In the genomic region with DNA sequence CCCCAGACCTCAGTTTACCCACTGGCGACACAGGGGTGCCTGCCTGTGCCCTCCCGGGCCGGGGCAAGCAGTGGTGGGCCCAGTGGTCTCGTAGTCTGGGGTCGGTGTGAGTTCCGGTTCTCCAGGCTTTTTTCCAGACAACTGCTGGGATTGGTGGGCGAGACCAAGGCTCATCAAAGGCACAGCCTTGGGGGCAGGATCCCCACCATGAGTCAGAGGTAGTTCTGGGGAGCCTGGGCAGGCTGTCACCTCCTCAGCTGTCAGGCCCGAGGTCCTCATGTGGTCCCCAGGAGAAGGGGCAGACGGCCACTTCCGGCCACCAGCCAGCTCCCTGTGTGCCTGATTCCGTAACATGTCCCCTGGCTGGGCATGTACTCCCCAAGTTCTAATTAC, we compare ENCODE assay signal across 19 cellular contexts. TPM values are rescaled to one million over a fixed set of nuclear protein-coding genes. Genes with fewer than 3 reads are reported as not detected.
DNase-seq lines count a peak whose midpoint lies in the region; ATAC-seq and TF ChIP-seq lines count a peak whose summit lies in the region.
"Had no signal": no experiment of that assay in that cellular context is flagged by ENCODE, and none has a peak within 500 bp of the region (broad histone marks: within the 10 kb centered on the region; RNA-seq: fewer than 3 reads in every experiment).

No MANE protein-coding gene starts in this region.

- H3K79me2 ChIP-seq in osteoblast (ENCODE audit: insufficient read depth, low read length) (no peaks in the 10 kb centered on the region), mesendoderm (ENCODE audit: control insufficient read depth, insufficient read depth, low read length) (no peaks in the 10 kb centered on the region)

- WGBS in body of pancreas, 2 donors, result 81% methylated on average over 11 of the region's 11 CpGs; no CpG with 5 or more reads in 1 of the 2 donors
- no CpG with 5 or more reads among the region's 11 CpGs for WGBS in mesendoderm (ENCODE audit: extremely low coverage, insufficient coverage, low lambda C conversion rate)

- no peaks in the 10 kb centered on the region for H3K36me3 ChIP-seq in BLaER1
- no peaks in the 10 kb centered on the region for H3K36me3 ChIP-seq in body of pancreas (replicated peaks in 1 of 2; ENCODE audit: insufficient read depth in 1 of 2, low read depth in 2 of 2)
- H3K36me3 ChIP-seq in osteoblast (ENCODE audit: insufficient read depth, low read length), result no peaks in the 10 kb centered on the region
- H3K36me3 ChIP-seq in mesendoderm (ENCODE audit: control insufficient read depth, insufficient read depth, low read length), result no peaks in the 10 kb centered on the region
- H3K36me3 ChIP-seq: adrenal gland, HAP-1 had no signal

- no peak overlapping the region for H3K4me3 ChIP-seq in BLaER1
- H3K4me3 ChIP-seq in body of pancreas, result no peak overlapping the region
- no peak overlapping the region for H3K4me3 ChIP-seq in osteoblast (ENCODE audit: insufficient read depth, low read length)
- no peak overlapping the region for H3K4me3 ChIP-seq in mesendoderm (ENCODE audit: low read length)
- H3K4me3 ChIP-seq: adrenal gland, GM12878, HAP-1, mucosa of descending colon had no signal

- no peak overlapping the region for H2BK120ac ChIP-seq in mesendoderm (ENCODE audit: low read depth, low read length)

- no peak overlapping the region for H4K5ac ChIP-seq in mesendoderm (ENCODE audit: low read length)

- H3K9me3 ChIP-seq in BLaER1 (no peaks in the 10 kb centered on the region), body of pancreas (no peaks in the 10 kb centered on the region), osteoblast (ENCODE audit: low read depth, low read length) (no peaks in the 10 kb centered on the region)
- H3K9me3 ChIP-seq: adrenal gland, HAP-1, mucosa of descending colon had no signal

- intact Hi-C loops in body of pancreas (cut with DNase I), result no loop called here

- H3K79me1 ChIP-seq in mesendoderm (ENCODE audit: low read length), result no peaks in the 10 kb centered on the region

- H2AFZ ChIP-seq in osteoblast (ENCODE audit: low read length), result no peak overlapping the region

- H2AK5ac ChIP-seq in mesendoderm (ENCODE audit: low read length), result no peak overlapping the region

- no peak for TF ChIP-seq POLR2A in body of pancreas (IDR thresholded peaks at IDR 0.05)

- H3K4me2 ChIP-seq in BLaER1, result peak overlapping the region; percentile 43; the same call in 1 of the 2 replicates
- no peak overlapping the region for H3K4me2 ChIP-seq in osteoblast (ENCODE audit: insufficient read depth, low read length)
- H3K4me2 ChIP-seq in mesendoderm (ENCODE audit: low read length), result no peak overlapping the region

- no peak for ATAC-seq in body of pancreas
- ATAC-seq: stimulated activated naive B cell treated with anti-CD40 and anti-IgM and Interleukin-4, amounts not matched to agents 10 μg/mL and 1 μg/mL and 100 μg/mL, for 72 hours had no signal

- no peak overlapping the region for H3K18ac ChIP-seq in mesendoderm (ENCODE audit: low read length)

- H2BK5ac ChIP-seq in mesendoderm (ENCODE audit: low read length), result no peak overlapping the region

- DNase-seq in ELR (ENCODE audit: low read depth) (peak; percentile 14), body of pancreas (peak in 2 of 4 donors; percentile 3 to 10), osteoblast (ENCODE audit: insufficient read length, low spot score, missing footprints) (peak; percentile 90), GOT3 (lab: John Stamatoyannopoulos, UW) (no peak), UCSD-AML1 (lab: John Stamatoyannopoulos, UW; ENCODE audit: unreplicated experiment) (no peak), mesendoderm (no peak)
- DNase-seq: activated B cell treated with CpG ODN at 0.5 μM for 24 hours; activated gamma-delta T cell; NCI-H1436; NCI-H2171 treated with DMSO at 0.1 percent for 48 hours; stimulated activated naive B cell treated with anti-CD40 and anti-IgM and Interleukin-4, amounts not matched to agents 10 μg/mL and 1 μg/mL and 100 μg/mL, for 72 hours had no signal

- H3K9ac ChIP-seq in BLaER1 (no peak overlapping the region), mesendoderm (ENCODE audit: low read length) (no peak overlapping the region)

- no peak overlapping the region for H3K4ac ChIP-seq in mesendoderm (ENCODE audit: low read depth, low read length)

- no peaks in the 10 kb centered on the region for H4K20me1 ChIP-seq in BLaER1
- H4K20me1 ChIP-seq in osteoblast (ENCODE audit: insufficient read depth, low read length), result no peaks in the 10 kb centered on the region

- peaks cover 17% of the 10 kb centered on the region for H3K4me1 ChIP-seq in BLaER1
- H3K4me1 ChIP-seq in body of pancreas, result peaks cover 15% of the 10 kb centered on the region
- peaks cover 3% of the 10 kb centered on the region for H3K4me1 ChIP-seq in osteoblast (ENCODE audit: insufficient read depth, low read length)
- H3K4me1 ChIP-seq in mesendoderm (ENCODE audit: control insufficient read depth, low read depth, low read length), result no peaks in the 10 kb centered on the region
- H3K4me1 ChIP-seq: HAP-1 had no signal

- no peak overlapping the region for H2BK15ac ChIP-seq in mesendoderm (replicated peaks; ENCODE audit: low read depth)

- no peak overlapping the region for H3K23ac ChIP-seq in mesendoderm (ENCODE audit: low read length)

- H3K27me3 ChIP-seq in BLaER1 (no peaks in the 10 kb centered on the region), body of pancreas (no peaks in the 10 kb centered on the region), osteoblast (ENCODE audit: insufficient read depth, low read length) (no peaks in the 10 kb centered on the region), mesendoderm (ENCODE audit: insufficient read depth, low read length, poor library complexity) (no peaks in the 10 kb centered on the region)
- H3K27me3 ChIP-seq: adrenal gland, foreskin keratinocyte had no signal

- H4K8ac ChIP-seq in mesendoderm (ENCODE audit: low read depth, low read length), result no peak overlapping the region

- H3K27ac ChIP-seq in BLaER1, result no peak overlapping the region
- H3K27ac ChIP-seq in body of pancreas, result peak overlapping the region in 3 of 4 donors; percentile 47 to 77 (median 67)
- H3K27ac ChIP-seq in osteoblast (ENCODE audit: low read depth, low read length), result no peak overlapping the region
- no peak overlapping the region for H3K27ac ChIP-seq in mesendoderm (ENCODE audit: low read depth, low read length)
- H3K27ac ChIP-seq: adrenal gland, epithelial cell of prostate, foreskin keratinocyte had no signal

- TF ChIP-seq CTCF in body of pancreas (IDR thresholded peaks at IDR 0.05) (no peak), osteoblast (IDR thresholded peaks at IDR 0.05; ENCODE audit: extremely low read depth, low read depth, low read length) (no peak)

- no peak overlapping the region for H3K56ac ChIP-seq in mesendoderm (ENCODE audit: low read length)

RNA-seq across cellular contexts. Expression of gene MUC2, which starts 0.8 kb away (rescaled TPM):
- under 1 TPM in 1 of 2 donors, not detected in 1; under 0.01 TPM for total RNA-seq in body of pancreas
- not detected in 2 replicates for total RNA-seq in osteoblast
- polyA plus RNA-seq in mesendoderm (2013, experiment 1 of 2), result not detected
- under 0.01 TPM for polyA plus RNA-seq in mesendoderm (2013, experiment 2 of 2)
- total RNA-seq: activated B cell treated with CpG ODN at 0.5 μM for 24 hours, foreskin keratinocyte had no signal
- polyA plus RNA-seq: BJ, foreskin keratinocyte, GM12878 had no signal

RNA-seq across cellular contexts. Expression of gene MUC6, which starts 37.3 kb away (rescaled TPM):
- 100 to 1,000 TPM; 101 to 194 TPM for total RNA-seq in body of pancreas
- total RNA-seq in osteoblast, result not detected in 2 replicates
- polyA plus RNA-seq in mesendoderm (2013, experiment 1 of 2), result not detected
- polyA plus RNA-seq in mesendoderm (2013, experiment 2 of 2), result not detected
- total RNA-seq: activated B cell treated with CpG ODN at 0.5 μM for 24 hours, foreskin keratinocyte, mucosa of descending colon had no signal
- polyA plus RNA-seq: BJ, foreskin keratinocyte had no signal

Comparison
In these comparisons a context has a peak if more than half of its experiments do, and no peak if none do; other contexts are left out.
1. H3K27ac ChIP-seq: peak in body of pancreas (3 of 4); none in BLaER1 (single experiment), osteoblast (single experiment) and mesendoderm (single experiment).
2. DNase-seq: peak in ELR (single experiment) and osteoblast (single experiment); none in GOT3 (single experiment), UCSD-AML1 (single experiment) and mesendoderm (single experiment).
3. RNA of gene MUC6, which starts 37.3 kb away (total RNA-seq): 101 to 194 TPM in body of pancreas; not detected in osteoblast; every median in the first group is over 100 times any median in the second.